Comparison of ENCODE assay signal across 28 cellular contexts in genomic region chr14:52977798-52978197, GRCh38. TPM values are rescaled to one million over a fixed set of nuclear protein-coding genes. Genes with fewer than 3 reads are reported as not detected.
DNase-seq lines count a peak whose midpoint lies in the region; ATAC-seq, FAIRE-seq and TF ChIP-seq lines count a peak whose summit lies in the region.
"Had no signal": no experiment of that assay in that cellular context is flagged by ENCODE, and none has a peak within 500 bp of the region (broad histone marks: within the 10 kb centered on the region; RNA-seq: fewer than 3 reads in every experiment).

No MANE protein-coding gene starts in this region.

- H3K4me3 ChIP-seq in astrocyte (ENCODE audit: insufficient read depth, low read depth, low read length): no peak overlapping the region
- H3K4me3 ChIP-seq: heart left ventricle, right lobe of liver, upper lobe of right lung had no signal

- no peaks in the 10 kb centered on the region for H3K79me2 ChIP-seq in astrocyte (ENCODE audit: insufficient read depth, low read length)
- H3K79me2 ChIP-seq: parathyroid adenoma had no signal

- H2AFZ ChIP-seq in astrocyte (ENCODE audit: low read depth, low read length): no peak overlapping the region
- H2AFZ ChIP-seq: parathyroid adenoma had no signal

- no peaks in the 10 kb centered on the region for H4K20me1 ChIP-seq in astrocyte (ENCODE audit: insufficient read depth, low read length)

- peak; percentile 10 for DNase-seq in COR-L47 (lab: John Stamatoyannopoulos, UW)
- peak; percentile 8 for DNase-seq in NCI-H2081 treated with DMSO at 0.1 percent for 48 hours (lab: John Stamatoyannopoulos, UW)
- DNase-seq in astrocyte (ENCODE audit: low read depth): no peak
- DNase-seq in activated CD4-positive, CD25-positive, alpha-beta regulatory T cell treated with anti-CD3 and anti-CD28 coated beads, Interleukin-2, amount 50 U/mL, for 72 hours: no peak
- DNase-seq in NCI-H748 treated with DMSO at 0.1 percent for 48 hours (lab: John Stamatoyannopoulos, UW): no peak
- DNase-seq in type B pancreatic cell (ENCODE audit: extremely low spot score, unreplicated experiment): no peak
- DNase-seq: activated naive CD4-positive, alpha-beta T cell; activated T-cell treated with anti-CD3 and anti-CD28 coated beads, Interleukin-2, amount 50 U/mL, for 4 hours; caudate nucleus; dermis blood vessel endothelial cell; EL; heart left ventricle; IMR-90; left colon; mesendoderm; NCI-H146; NCI-H345; NK-92 treated with Interleukin-12 subunit alpha and Interleukin-12 subunit beta, amount 100 ng/mL, for 24 hours; right lobe of liver; RPMI8226; T-helper 9 cell; upper lobe of right lung had no signal

- H3K27ac ChIP-seq in astrocyte (ENCODE audit: low read depth, low read length): no peak overlapping the region
- H3K27ac ChIP-seq: heart left ventricle, parathyroid adenoma, right lobe of liver, upper lobe of right lung had no signal

- H3K4me3 Mint-ChIP-seq in astrocyte (ENCODE audit: unreplicated experiment) (no peak overlapping the region), nephron (peak overlapping the region in 1 of 3 experiments; percentile 21), type B pancreatic cell (no peak overlapping the region)
- H3K4me3 Mint-ChIP-seq: activated T-cell treated with anti-CD3 and anti-CD28 coated beads, Interleukin-2, amount 50 U/mL, for 4 hours; natural killer cell treated with Interleukin-12 subunit alpha and Interleukin-12 subunit beta and Interleukin-15 and Interleukin-18, amount 100 ng/mL, for 72 hours; WTC11 had no signal

- H3K27ac Mint-ChIP-seq in astrocyte (ENCODE audit: unreplicated experiment) (no peak overlapping the region), nephron (peak overlapping the region; percentile 60 to 76 (median 71)), type B pancreatic cell (no peak overlapping the region)
- H3K27ac Mint-ChIP-seq: natural killer cell treated with Interleukin-12 subunit alpha and Interleukin-12 subunit beta and Interleukin-15 and Interleukin-18, amount 100 ng/mL, for 72 hours; WTC11 had no signal

- no peak for ATAC-seq in GM21390 (IDR thresholded peaks at IDR 0.05; ENCODE audit: unreplicated experiment)
- ATAC-seq: activated T-cell treated with anti-CD3 and anti-CD28 coated beads, Interleukin-2, amount 50 U/mL, for 4 hours; heart left ventricle; left colon; natural killer cell treated with Interleukin-12 subunit alpha and Interleukin-12 subunit beta and Interleukin-15 and Interleukin-18, amount 100 ng/mL, for 72 hours; right lobe of liver; upper lobe of right lung; WTC11 had no signal

- peak; percentile 34 for FAIRE-seq in astrocyte (lab: Jason Lieb, UNC)
- FAIRE-seq: H1 had no signal

- no peaks in the 10 kb centered on the region for H3K36me3 ChIP-seq in astrocyte (ENCODE audit: insufficient read depth, low read length)
- H3K36me3 ChIP-seq: heart left ventricle, right lobe of liver, upper lobe of right lung had no signal

- H3K4me1 Mint-ChIP-seq in astrocyte (ENCODE audit: low read depth, unreplicated experiment) (no peaks in the 10 kb centered on the region), nephron (peaks cover 26% of the 10 kb centered on the region), type B pancreatic cell (ENCODE audit: unreplicated experiment) (peaks cover 6% of the 10 kb centered on the region)
- H3K4me1 Mint-ChIP-seq: WTC11 had no signal

- no peak overlapping the region for H3K4me2 ChIP-seq in astrocyte (ENCODE audit: low read length)

- no peaks in the 10 kb centered on the region for H3K27me3 ChIP-seq in astrocyte (ENCODE audit: insufficient read depth, low read length)
- H3K27me3 ChIP-seq: heart left ventricle, right lobe of liver, upper lobe of right lung had no signal

- no peaks in the 10 kb centered on the region for H3K9me3 ChIP-seq in astrocyte (ENCODE audit: insufficient read depth, low read depth, low read length)
- H3K9me3 ChIP-seq: heart left ventricle, right lobe of liver, upper lobe of right lung had no signal

- peaks cover 3% of the 10 kb centered on the region for H3K36me3 Mint-ChIP-seq in astrocyte (ENCODE audit: low read depth, unreplicated experiment)
- H3K36me3 Mint-ChIP-seq in nephron (ENCODE audit: low read depth): no peaks in the 10 kb centered on the region
- H3K36me3 Mint-ChIP-seq in type B pancreatic cell: no peaks in the 10 kb centered on the region
- H3K36me3 Mint-ChIP-seq: WTC11 had no signal

- H3K27me3 Mint-ChIP-seq in astrocyte (ENCODE audit: low read depth, unreplicated experiment) (no peaks in the 10 kb centered on the region), nephron (ENCODE audit: low read depth) (peaks cover 3% of the 10 kb centered on the region), type B pancreatic cell (peaks cover 19% of the 10 kb centered on the region)

- TF ChIP-seq CTCF in astrocyte (IDR thresholded peaks at IDR 0.05; ENCODE audit: insufficient read depth, low read depth, low read length) (no peak), nephron (IDR thresholded peaks at IDR 0.05; ENCODE audit: unreplicated experiment in 3 of 3) (no peak), type B pancreatic cell (conservative IDR thresholded peaks at IDR 0.05) (no peak)

- H3K9ac ChIP-seq in astrocyte (ENCODE audit: low read length): no peak overlapping the region
- H3K9ac ChIP-seq: parathyroid adenoma had no signal

- H3K4me1 ChIP-seq in astrocyte (ENCODE audit: insufficient read depth, low read length): no peaks in the 10 kb centered on the region
- H3K4me1 ChIP-seq: parathyroid adenoma, right lobe of liver, upper lobe of right lung had no signal

- H3K9me3 Mint-ChIP-seq in astrocyte (ENCODE audit: unreplicated experiment) (peaks cover 7% of the 10 kb centered on the region), nephron (peaks cover 5% of the 10 kb centered on the region), type B pancreatic cell (no peaks in the 10 kb centered on the region)
- H3K9me3 Mint-ChIP-seq: activated T-cell treated with anti-CD3 and anti-CD28 coated beads, Interleukin-2, amount 50 U/mL, for 4 hours; natural killer cell treated with Interleukin-12 subunit alpha and Interleukin-12 subunit beta and Interleukin-15 and Interleukin-18, amount 100 ng/mL, for 72 hours; WTC11 had no signal

RNA-seq across cellular contexts. Expression of gene FERMT2, which starts 26.9 kb away (rescaled TPM):
- total RNA-seq in astrocyte: 324 and 364 TPM in 2 replicates
- total RNA-seq in type B pancreatic cell (ENCODE audit: low replicate concordance): 25.6 and 82.5 TPM in 2 replicates

Comparison
In these comparisons a context has a peak if more than half of its experiments do, and no peak if none do; other contexts are left out.
1. DNase-seq: peak in COR-L47 (single experiment) and NCI-H2081 treated with DMSO at 0.1 percent for 48 hours (single experiment); none in astrocyte (single experiment), activated CD4-positive, CD25-positive, alpha-beta regulatory T cell treated with anti-CD3 and anti-CD28 coated beads, Interleukin-2, amount 50 U/mL, for 72 hours (single experiment), NCI-H748 treated with DMSO at 0.1 percent for 48 hours (single experiment) and type B pancreatic cell (single experiment).
2. H3K27ac Mint-ChIP-seq: peak in nephron (3 of 3); none in astrocyte (single experiment) and type B pancreatic cell (single experiment).